ENCODE assay signal across 1 cellular context in the genomic region with DNA sequence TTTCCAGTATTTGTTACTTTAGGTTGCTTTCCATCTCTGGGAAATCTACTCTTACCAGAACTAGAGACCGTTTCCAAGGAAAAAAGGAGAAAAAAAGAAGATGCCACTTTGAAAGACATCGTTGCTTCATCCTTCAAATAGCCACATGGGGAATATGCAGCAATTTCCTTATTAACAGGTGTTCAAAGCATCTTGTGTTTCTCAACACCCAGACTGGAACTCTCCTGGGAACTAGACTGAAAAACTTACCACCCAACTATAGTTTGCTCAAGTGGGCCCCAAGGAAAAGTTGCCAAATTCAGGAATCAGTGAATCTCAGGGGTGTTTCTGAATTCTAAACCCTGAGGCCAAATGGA.
TF ChIP-seq lines count a peak whose summit lies in the region.

No MANE protein-coding gene starts in this region.

TF ChIP-seq in IMR-90, 13 proteins besides CTCF, POLR2A, EP300 and RAD21:
- TF ChIP-seq MAZ (IDR thresholded peaks at IDR 0.05; ENCODE audit: borderline replicate concordance, low read depth, low read length) (no peak), NFE2L2 (IDR thresholded peaks at IDR 0.05; ENCODE audit: low read depth, low read length) (no peak), SMC3 (IDR thresholded peaks at IDR 0.05; ENCODE audit: low read depth, low read length) (no peak), RFX5 (IDR thresholded peaks at IDR 0.05; ENCODE audit: low read depth, low read length) (no peak), MXI1 (IDR thresholded peaks at IDR 0.05; ENCODE audit: borderline replicate concordance, low read depth, low read length) (no peak), MAFK (IDR thresholded peaks at IDR 0.05; ENCODE audit: low read depth, low read length) (no peak), CHD1 (IDR thresholded peaks at IDR 0.05; ENCODE audit: low read depth, low read length) (no peak), FOS (IDR thresholded peaks at IDR 0.05; ENCODE audit: low read depth, low read length) (no peak), RCOR1 (IDR thresholded peaks at IDR 0.05; ENCODE audit: insufficient replicate concordance, low read length) (no peak), CEBPB (IDR thresholded peaks at IDR 0.05; ENCODE audit: low read depth, low read length) (no peak), USF2 (IDR thresholded peaks at IDR 0.05; ENCODE audit: low read depth, low read length) (no peak), BHLHE40 (IDR thresholded peaks at IDR 0.05; ENCODE audit: low read depth, low read length) (no peak)
- TF ChIP-seq, protein P1, sequence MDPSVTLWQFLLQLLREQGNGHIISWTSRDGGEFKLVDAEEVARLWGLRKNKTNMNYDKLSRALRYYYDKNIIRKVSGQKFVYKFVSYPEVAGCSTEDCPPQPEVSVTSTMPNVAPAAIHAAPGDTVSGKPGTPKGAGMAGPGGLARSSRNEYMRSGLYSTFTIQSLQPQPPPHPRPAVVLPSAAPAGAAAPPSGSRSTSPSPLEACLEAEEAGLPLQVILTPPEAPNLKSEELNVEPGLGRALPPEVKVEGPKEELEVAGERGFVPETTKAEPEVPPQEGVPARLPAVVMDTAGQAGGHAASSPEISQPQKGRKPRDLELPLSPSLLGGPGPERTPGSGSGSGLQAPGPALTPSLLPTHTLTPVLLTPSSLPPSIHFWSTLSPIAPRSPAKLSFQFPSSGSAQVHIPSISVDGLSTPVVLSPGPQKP (IDR thresholded peaks at IDR 0.05; ENCODE audit: borderline replicate concordance, low read depth, low read length) = no peak
TF ChIP-seq in IMR-90: peak in this region for 0.
